ENCODE assay signal across 8 cellular contexts in the genomic region with DNA sequence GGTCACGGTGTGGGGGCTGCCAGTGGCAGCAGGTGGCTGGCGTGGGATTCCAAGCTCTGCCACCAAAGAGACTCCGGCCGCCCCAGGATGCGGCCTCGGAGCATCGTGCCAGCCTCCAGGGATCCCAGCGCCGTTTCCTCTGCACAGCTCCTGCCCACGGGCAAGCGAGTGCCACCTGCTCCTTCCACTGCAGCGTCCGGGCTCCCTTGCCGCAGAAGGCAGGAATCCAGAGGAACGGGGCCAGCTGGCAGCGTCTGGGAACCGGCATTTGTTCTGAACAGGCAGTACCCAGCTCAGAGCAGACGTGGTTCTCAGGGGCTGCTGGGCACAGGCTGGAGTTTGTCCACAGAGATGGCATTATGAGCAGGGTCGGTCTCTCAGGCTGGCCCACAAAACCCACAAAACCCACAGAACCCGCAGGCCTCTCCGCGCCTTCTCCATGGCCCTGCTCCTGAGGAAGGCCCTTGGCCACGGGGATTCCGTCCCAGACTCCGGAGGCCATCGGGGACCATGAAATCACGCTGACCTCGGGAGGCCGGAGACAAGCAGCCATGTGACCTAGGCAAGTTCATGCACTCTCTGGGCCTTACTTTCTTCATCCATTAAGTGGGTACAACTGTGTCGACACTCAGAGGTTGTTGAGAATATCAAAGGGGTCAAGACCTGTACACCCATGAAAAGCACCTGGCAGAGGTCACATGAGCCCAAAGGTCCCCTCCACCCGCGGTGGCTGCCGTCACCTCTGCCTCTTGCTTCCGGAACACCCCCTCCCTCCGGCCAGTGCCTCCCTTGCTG. TPM values are rescaled to one million over a fixed set of nuclear protein-coding genes. Genes with fewer than 3 reads are reported as not detected.
A peak's percentile ranks its signal among the peaks of the same experiment; 100 is the strongest.
DNase-seq lines count a peak whose midpoint lies in the region; ATAC-seq and TF ChIP-seq lines count a peak whose summit lies in the region.

No MANE protein-coding gene starts in this region.

- H3K27me3 ChIP-seq in MG63 (no peaks in the 10 kb centered on the region), ascending aorta (no peaks in the 10 kb centered on the region), stomach (no peaks in the 10 kb centered on the region)

- no peak for TF ChIP-seq POLR2A in stomach (IDR thresholded peaks at IDR 0.05)

- ATAC-seq in GM18511 (IDR thresholded peaks at IDR 0.05; ENCODE audit: unreplicated experiment) (no peak), GM18861 (IDR thresholded peaks at IDR 0.05; ENCODE audit: unreplicated experiment) (no peak)

- DNase-seq in MG63 (peak; percentile 84), ascending aorta (ENCODE audit: low spot score in 2 of 2) (peak; percentile 41 to 90), inferior parietal cortex (ENCODE audit: extremely low spot score) (peak; percentile 88), stomach (peak; percentile 89), NCI-H524 treated with DMSO at 0.1 percent for 48 hours (lab: John Stamatoyannopoulos, UW) (no peak), foreskin melanocyte (no peak)

- H3K4me3 ChIP-seq in MG63: no peak overlapping the region
- peak overlapping the region in 1 of 2 donors; percentile 66 for H3K4me3 ChIP-seq in ascending aorta
- peak overlapping the region in 2 of 4 donors; percentile 16 to 35 for H3K4me3 ChIP-seq in stomach

- peak; percentile 86 for TF ChIP-seq EP300 in stomach (IDR thresholded peaks at IDR 0.05)

- 48 to 74% (median 52%) methylated on average over 28 to 35 of the region's 35 CpGs for WGBS in stomach, 5 donors

- H3K9me3 ChIP-seq in MG63 (no peaks in the 10 kb centered on the region), ascending aorta (no peaks in the 10 kb centered on the region), stomach (no peaks in the 10 kb centered on the region)

- H3K4me1 ChIP-seq in ascending aorta: peaks cover 9 to 16% of the 10 kb centered on the region in 2 donors
- peaks cover 16 to 45% (median 37%) of the 10 kb centered on the region in 4 donors for H3K4me1 ChIP-seq in stomach

- peak overlapping the region; percentile 71 to 83 for H3K27ac ChIP-seq in ascending aorta
- H3K27ac ChIP-seq in stomach: peak overlapping the region; percentile 47 to 77 (median 61)

- TF ChIP-seq CTCF in ascending aorta (IDR thresholded peaks at IDR 0.05): no peak
- no peak for TF ChIP-seq CTCF in stomach (IDR thresholded peaks at IDR 0.05)

- H3K36me3 ChIP-seq in MG63: peaks cover 4% of the 10 kb centered on the region
- H3K36me3 ChIP-seq in ascending aorta: peaks cover 7 to 20% of the 10 kb centered on the region in 2 donors
- H3K36me3 ChIP-seq in stomach: peaks cover 9 to 35% (median 29%) of the 10 kb centered on the region in 4 donors

- intact Hi-C loops in ascending aorta (cut with DNase I): loop anchor here (1.0 kb wide), 1 partner anchor 170 kb away; no protein-coding TSS in a partner anchor
- intact Hi-C loops in stomach (cut with DNase I; ENCODE audit: low total_unique reads): loop anchor here (5.0 to 10.0 kb wide), 3 partner anchors 57 to 209 kb away; no protein-coding TSS in a partner anchor

RNA-seq across cellular contexts. Expression of gene FBXL18, which starts 17.8 kb away (rescaled TPM):
- total RNA-seq in MG63 (2014; rRNA removed; shearing (Covaris generic); ENCODE audit: low replicate concordance): 0.79 and 2.7 TPM in 2 replicates
- total RNA-seq in ascending aorta: 31.7 TPM
- total RNA-seq in stomach: 10 to 100 TPM in 4 of 5 donors, 1 to 10 TPM in 1; 2.8 to 23.2 (median 14.6) TPM
- polyA plus RNA-seq in stomach: 1 to 10 TPM in 2 of 3 donors, under 1 TPM in 1; 0.93 to 2.2 (median 1.7) TPM

RNA-seq across cellular contexts. Expression of gene ACTB, which starts 34.6 kb away (rescaled TPM):
- total RNA-seq in MG63 (2014; rRNA removed; shearing (Covaris generic); ENCODE audit: low replicate concordance): 1,106 and 1,129 TPM in 2 replicates
- 9,307 TPM for total RNA-seq in ascending aorta
- 1,000 to 10,000 TPM; 1,436 to 4,897 (median 3,222) TPM for total RNA-seq in stomach
- polyA plus RNA-seq in stomach: 1,000 to 10,000 TPM; 2,327 to 6,028 (median 4,530) TPM

Comparison
In these comparisons a context has a peak if more than half of its experiments do, and no peak if none do; other contexts are left out.
1. DNase-seq: peak in MG63 (single experiment), ascending aorta (2 of 2), inferior parietal cortex (single experiment) and stomach (single experiment); none in NCI-H524 treated with DMSO at 0.1 percent for 48 hours (single experiment) and foreskin melanocyte (single experiment).